9 cellular contexts compared by ENCODE assay signal in the genomic region with DNA sequence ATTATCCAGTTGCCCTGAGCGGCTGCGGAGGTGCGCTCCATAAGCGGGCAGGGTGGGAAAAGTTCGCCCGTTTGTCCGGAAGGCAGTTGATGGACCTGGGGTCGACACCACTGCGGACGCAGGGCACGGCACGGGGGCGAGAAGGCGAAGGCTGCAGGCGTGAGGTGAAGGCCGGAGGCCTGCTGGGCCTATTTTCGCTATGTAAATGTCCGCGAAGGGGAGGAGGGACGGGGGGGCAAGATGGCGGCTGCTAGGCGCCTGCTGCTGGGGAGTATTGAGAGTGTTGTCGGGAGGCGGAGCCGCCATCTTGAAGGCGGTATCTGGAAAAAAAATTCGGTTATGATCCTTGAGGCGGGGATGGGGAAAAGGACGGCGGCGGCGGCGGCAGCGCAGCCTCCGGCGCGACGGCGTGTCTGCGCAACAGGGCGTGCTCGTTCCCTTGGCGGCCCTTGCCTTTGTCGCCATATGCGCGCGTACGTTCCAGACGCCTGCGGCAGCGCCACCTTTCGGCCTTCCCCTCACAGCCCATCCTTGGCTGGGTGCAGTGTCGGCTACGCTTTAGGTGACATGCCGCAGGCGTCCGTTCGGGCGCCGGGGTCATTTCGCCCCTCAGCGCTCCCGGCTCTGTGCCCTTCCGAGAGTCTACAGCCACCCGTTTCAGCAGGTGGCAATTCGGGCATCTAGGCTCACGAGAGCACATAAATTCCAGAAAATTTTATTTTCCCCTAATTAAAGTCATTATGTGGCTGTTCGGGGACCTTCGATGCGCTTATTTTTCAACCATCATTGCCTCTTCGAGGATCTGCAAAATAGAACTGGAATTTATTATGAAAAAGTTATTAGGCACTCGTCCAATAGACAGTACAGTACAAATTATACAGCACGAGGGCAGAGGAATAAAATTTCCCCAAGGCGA. TPM values are rescaled to one million over a fixed set of nuclear protein-coding genes. Genes with fewer than 3 reads are reported as not detected.
DNase-seq lines count a peak whose midpoint lies in the region; ATAC-seq, FAIRE-seq and TF ChIP-seq lines count a peak whose summit lies in the region.
"Had no signal": no experiment of that assay in that cellular context is flagged by ENCODE, and none has a peak within 500 bp of the region (broad histone marks: within the 10 kb centered on the region; RNA-seq: fewer than 3 reads in every experiment).

No MANE protein-coding gene starts in this region.

- H3K4me1 ChIP-seq in small intestine (ENCODE audit: control insufficient read depth in 2 of 2, insufficient read depth in 1 of 2, low read depth in 1 of 2, low read length in 1 of 2) (no peaks in the 10 kb centered on the region), hepatocyte (ENCODE audit: insufficient read depth) (no peaks in the 10 kb centered on the region)
- H3K4me1 ChIP-seq: pancreas had no signal

- H3K27me3 ChIP-seq in small intestine (ENCODE audit: control insufficient read depth in 2 of 2, insufficient read depth in 2 of 2, low read length in 2 of 2) (no peaks in the 10 kb centered on the region), hepatocyte (no peaks in the 10 kb centered on the region)
- H3K27me3 ChIP-seq: pancreas had no signal

- H3K9me3 ChIP-seq in small intestine (ENCODE audit: control insufficient read depth, low read depth) (no peaks in the 10 kb centered on the region), hepatocyte (ENCODE audit: low read depth) (no peaks in the 10 kb centered on the region)
- H3K9me3 ChIP-seq: pancreas had no signal

- H3K4me2 ChIP-seq in hepatocyte, result no peak overlapping the region

- DNase-seq in GM12891 (ENCODE audit: insufficient read length, low spot score), result no peak
- DNase-seq in activated CD4-positive, alpha-beta T cell treated with anti-CD3 and anti-CD28 coated beads for 1 hour, result peak; percentile 75
- DNase-seq in fibroblast of pulmonary artery (ENCODE audit: low read depth), result peak; percentile 91
- peak; percentile 84 for DNase-seq in small intestine
- DNase-seq in hepatocyte (ENCODE audit: low spot score), result no peak

- peak; percentile 65 for TF ChIP-seq POLR2A in GM12891 (IDR thresholded peaks at IDR 0.05; ENCODE audit: low read depth, low read length)

- H3K9me2 ChIP-seq in hepatocyte (replicated peaks; ENCODE audit: insufficient read depth), result no peaks in the 10 kb centered on the region

- WGBS in small intestine, 3 donors, result 0% methylated on average over 46 to 74 of the region's 74 CpGs; no CpG with 5 or more reads in 1 of the 3 donors
- WGBS in hepatocyte (ENCODE audit: low lambda C conversion rate, missing lambda C conversion rate), result no CpG with 5 or more reads among the region's 74 CpGs

- H4K20me1 ChIP-seq in hepatocyte (ENCODE audit: insufficient read depth, poor library complexity, severe bottlenecking), result no peaks in the 10 kb centered on the region

- H3K79me2 ChIP-seq in hepatocyte, result no peaks in the 10 kb centered on the region

- no peak overlapping the region for H2AFZ ChIP-seq in hepatocyte

- H3K4me3 ChIP-seq in fibroblast of pulmonary artery (replicated peaks; ENCODE audit: low read depth, low read length), result peak overlapping the region; percentile 62
- H3K4me3 ChIP-seq in small intestine (ENCODE audit: low read depth in 1 of 2, low read length in 2 of 2), result peak overlapping the region in 1 of 2 donors; percentile 40
- H3K4me3 ChIP-seq in hepatocyte, result no peak overlapping the region
- H3K4me3 ChIP-seq: pancreas had no signal

- ATAC-seq in HG03571 (IDR thresholded peaks at IDR 0.05; ENCODE audit: unreplicated experiment), result peak; percentile 65
- ATAC-seq in GM21529 (IDR thresholded peaks at IDR 0.05; ENCODE audit: unreplicated experiment), result no peak
- no peak for ATAC-seq in HG03025 (IDR thresholded peaks at IDR 0.05; ENCODE audit: low FRiP score, unreplicated experiment)
- ATAC-seq: pancreas had no signal

- H3K36me3 ChIP-seq in small intestine (ENCODE audit: control insufficient read depth in 2 of 2, insufficient read depth in 2 of 2, low read length in 2 of 2) (no peaks in the 10 kb centered on the region), hepatocyte (replicated peaks; ENCODE audit: insufficient read depth, low read depth) (no peaks in the 10 kb centered on the region)
- H3K36me3 ChIP-seq: pancreas had no signal

- peak; percentile 98 for FAIRE-seq in GM12891 (lab: Jason Lieb, UNC)
- no peak for FAIRE-seq in small intestine (lab: Jason Lieb, UNC)
- FAIRE-seq: pancreas had no signal

- TF ChIP-seq CTCF in fibroblast of pulmonary artery (IDR thresholded peaks at IDR 0.05; ENCODE audit: low read length, missing control alignments), result peak; percentile 59
- TF ChIP-seq CTCF in hepatocyte (IDR thresholded peaks at IDR 0.05; ENCODE audit: poor library complexity), result no peak

- H3K27ac ChIP-seq in small intestine (ENCODE audit: low read depth in 1 of 2, low read length in 1 of 2), result peak overlapping the region in 1 of 2 donors; percentile 100
- no peak overlapping the region for H3K27ac ChIP-seq in hepatocyte
- H3K27ac ChIP-seq: pancreas had no signal

TF ChIP-seq in GM12891, 5 proteins besides CTCF, POLR2A, EP300 and RAD21:
- peak; percentile 91 for TF ChIP-seq POU2F2 (IDR thresholded peaks at IDR 0.05; ENCODE audit: low read depth, low read length)
- TF ChIP-seq POLR2AphosphoS5 (IDR thresholded peaks at IDR 0.05; ENCODE audit: low read depth, low read length), result peak; percentile 42; the same call in 1 of the 2 replicates
- peak; percentile 73 for TF ChIP-seq TAF1 (IDR thresholded peaks at IDR 0.05; ENCODE audit: low read depth, low read length)
- TF ChIP-seq PAX5 (IDR thresholded peaks at IDR 0.05; ENCODE audit: insufficient read depth, low read length, severe bottlenecking), result no peak

RNA-seq across cellular contexts. Expression of a gene that starts 0.7 kb away (rescaled TPM):
- 4.2 TPM for polyA plus RNA-seq in GM12891 (2012; ENCODE audit: low read depth, missing spikeins)
- polyA plus RNA-seq in small intestine (1 to 10 TPM in 2 of 3 donors, not detected in 1; 3.8 to 4.7 TPM), hepatocyte (not detected in 2 replicates)
- total RNA-seq in hepatocyte, result not detected in 2 replicates

Comparison
In these comparisons a context has a peak if more than half of its experiments do, and no peak if none do; other contexts are left out.
1. DNase-seq: peak in activated CD4-positive, alpha-beta T cell treated with anti-CD3 and anti-CD28 coated beads for 1 hour (single experiment), fibroblast of pulmonary artery (single experiment) and small intestine (single experiment); none in GM12891 (single experiment) and hepatocyte (single experiment).